Comparison of ENCODE assay signal across 9 cellular contexts in genomic region chr16:83878838-83879237, GRCh38. TPM values are rescaled to one million over a fixed set of nuclear protein-coding genes. Genes with fewer than 3 reads are reported as not detected.
DNase-seq lines count a peak whose midpoint lies in the region; ATAC-seq, FAIRE-seq and TF ChIP-seq lines count a peak whose summit lies in the region.
"Had no signal": no experiment of that assay in that cellular context is flagged by ENCODE, and none has a peak within 500 bp of the region (broad histone marks: within the 10 kb centered on the region; RNA-seq: fewer than 3 reads in every experiment).

No MANE protein-coding gene starts in this region.

- CTCF ChIA-PET in HepG2 (lab: Yijun Ruan, JAX; ENCODE audit: low intra/inter-chr PET ratio, low total read pairs), result interaction anchor here (3.9 kb wide), 1 partner anchor 53 kb away, joined by 40 read pairs; no protein-coding TSS in a partner anchor

- no peak for TF ChIP-seq EP300 in HepG2 (IDR thresholded peaks at IDR 0.05; ENCODE audit: low read depth in 2 of 2, low read length in 2 of 2)
- TF ChIP-seq EP300 in HepG2 (CRISPR knock-in tag; IDR thresholded peaks at IDR 0.05; ENCODE audit: borderline replicate concordance), result no peak

- peak; percentile 71 for TF ChIP-seq RAD21 in HepG2 (CRISPR knock-in tag; IDR thresholded peaks at IDR 0.05)

- no peak overlapping the region for H3K4me2 ChIP-seq in HepG2 (ENCODE audit: low read depth, low read length)

- H3K36me3 Mint-ChIP-seq in activated T-helper 2 cell treated with anti-CD3 and anti-CD28 coated beads, Interferon-gamma antibody, Interleukin-2, Interleukin-4, amounts not matched to agents 10 μg/mL and 5 μg/mL and 100 μg/mL, durations not matched to agents 14 hours and 24 hours and 36 hours (ENCODE audit: low read depth), result no peaks in the 10 kb centered on the region

- FAIRE-seq in HepG2 (lab: Jason Lieb, UNC), result peak; percentile 55

- ATAC-seq in HepG2, result no peak
- ATAC-seq in HG02678 (IDR thresholded peaks at IDR 0.05; ENCODE audit: unreplicated experiment), result no peak

- H3K4me3 ChIP-seq in AG10803 (ENCODE audit: low read length), result no peak overlapping the region
- no peak overlapping the region for H3K4me3 ChIP-seq in HepG2 (replicated peaks in 1 of 3; ENCODE audit: insufficient read depth in 1 of 3, low read depth in 2 of 3, low read length in 3 of 3)

- no peaks in the 10 kb centered on the region for H4K20me1 ChIP-seq in HepG2 (ENCODE audit: insufficient read depth, low read length)

- intact Hi-C loops in HepG2 (cut with micrococcal nuclease; ENCODE audit: unreplicated experiment), result loop anchor here (1.0 kb wide), 1 partner anchor 53 kb away; no protein-coding TSS in a partner anchor
- intact Hi-C loops in activated T-helper 2 cell treated with anti-CD3 and anti-CD28 coated beads, Interferon-gamma antibody, Interleukin-2, Interleukin-4, amounts not matched to agents 10 μg/mL and 5 μg/mL and 100 μg/mL, durations not matched to agents 14 hours and 24 hours and 36 hours (cut with micrococcal nuclease), result no loop called here

- peak; percentile 73 for TF ChIP-seq CTCF in AG10803 (conservative IDR thresholded peaks at IDR 0.05; ENCODE audit: low read length)
- TF ChIP-seq CTCF in HepG2 (CRISPR knock-in tag; IDR thresholded peaks at IDR 0.05), result peak; percentile 56

- H3K27ac Mint-ChIP-seq in activated T-helper 2 cell treated with anti-CD3 and anti-CD28 coated beads, Interferon-gamma antibody, Interleukin-2, Interleukin-4, amounts not matched to agents 10 μg/mL and 5 μg/mL and 100 μg/mL, durations not matched to agents 14 hours and 24 hours and 36 hours, result no peak overlapping the region
- H3K27ac Mint-ChIP-seq: dendritic cell treated with granulocyte-macrophage colony-stimulating factor and Interleukin-4, amounts not matched to agents 40 ng/mL and 50 ng/mL, for 4 days had no signal

- H3K27me3 ChIP-seq in HepG2 (ENCODE audit: control insufficient read depth in 1 of 2, insufficient read depth in 2 of 2, low read length in 2 of 2), result peaks cover 0 to 42% of the 10 kb centered on the region in 2 experiments; a peak in 3 of 5 replicates

- H3K27ac ChIP-seq in HepG2 (ENCODE audit: extremely low read length, insufficient read depth, low read length), result no peak overlapping the region

- H3K9me3 ChIP-seq in HepG2 (ENCODE audit: low read length), result no peaks in the 10 kb centered on the region

- H2AFZ ChIP-seq in HepG2 (ENCODE audit: low read length), result no peak overlapping the region

- H3K4me1 ChIP-seq in HepG2 (ENCODE audit: insufficient read depth, low read length), result no peaks in the 10 kb centered on the region

- no peak overlapping the region for H3K4me3 Mint-ChIP-seq in activated T-helper 2 cell treated with anti-CD3 and anti-CD28 coated beads, Interferon-gamma antibody, Interleukin-2, Interleukin-4, amounts not matched to agents 10 μg/mL and 5 μg/mL and 100 μg/mL, durations not matched to agents 14 hours and 24 hours and 36 hours (ENCODE audit: low read depth)
- H3K4me3 Mint-ChIP-seq: dendritic cell treated with granulocyte-macrophage colony-stimulating factor and Interleukin-4, amounts not matched to agents 40 ng/mL and 50 ng/mL, for 4 days had no signal

- DNase-seq in AG10803 (ENCODE audit: low read depth) (peak; percentile 64), KBM-7 (peak; percentile 57), amniotic stem cell (lab: John Stamatoyannopoulos, UW) (peak; percentile 31), HepG2 (ENCODE audit: low spot score) (peak; percentile 59), NCI-H1436 (lab: John Stamatoyannopoulos, UW) (no peak)
- DNase-seq in activated CD4-positive, alpha-beta T cell treated with anti-CD3 and anti-CD28 coated beads, Interleukin-2, amount 50 U/mL, for 48 hours, result no peak
- no peak for DNase-seq in activated T-helper 2 cell treated with anti-CD3 and anti-CD28 coated beads, Interferon-gamma antibody, Interleukin-2, Interleukin-4, amounts not matched to agents 10 μg/mL and 5 μg/mL and 100 μg/mL, durations not matched to agents 14 hours and 24 hours and 36 hours (ENCODE audit: low spot score)

- H3K79me2 ChIP-seq in HepG2 (ENCODE audit: insufficient read depth, low read length), result no peaks in the 10 kb centered on the region

- in situ Hi-C loops in KBM-7 (cut with MboI; ENCODE audit: low pct_unique_long_range_greater_than_20kb, low sequenced_read_pairs) (no loop called here), HepG2 (cut with HindIII; ENCODE audit: extremely low pct_ligation_motif_present, low pct_unique_long_range_greater_than_20kb) (no loop called here)

- no TSS peak for BruUV-seq in HepG2 (replicated peaks; lab: Mats Ljungman, UMichigan)

- no peaks in the 10 kb centered on the region for H3K4me1 Mint-ChIP-seq in activated T-helper 2 cell treated with anti-CD3 and anti-CD28 coated beads, Interferon-gamma antibody, Interleukin-2, Interleukin-4, amounts not matched to agents 10 μg/mL and 5 μg/mL and 100 μg/mL, durations not matched to agents 14 hours and 24 hours and 36 hours (ENCODE audit: low read depth)

- no peaks in the 10 kb centered on the region for H3K9me3 Mint-ChIP-seq in activated T-helper 2 cell treated with anti-CD3 and anti-CD28 coated beads, Interferon-gamma antibody, Interleukin-2, Interleukin-4, amounts not matched to agents 10 μg/mL and 5 μg/mL and 100 μg/mL, durations not matched to agents 14 hours and 24 hours and 36 hours
- H3K9me3 Mint-ChIP-seq: dendritic cell treated with granulocyte-macrophage colony-stimulating factor and Interleukin-4, amounts not matched to agents 40 ng/mL and 50 ng/mL, for 4 days had no signal

- POLR2A ChIA-PET in HepG2 (lab: Yijun Ruan, JAX), result no interaction called here

- no peak overlapping the region for H3K9ac ChIP-seq in HepG2 (ENCODE audit: insufficient read depth, low read depth, low read length)

- peaks cover 13% of the 10 kb centered on the region for H3K27me3 Mint-ChIP-seq in activated T-helper 2 cell treated with anti-CD3 and anti-CD28 coated beads, Interferon-gamma antibody, Interleukin-2, Interleukin-4, amounts not matched to agents 10 μg/mL and 5 μg/mL and 100 μg/mL, durations not matched to agents 14 hours and 24 hours and 36 hours (ENCODE audit: low read depth)

- WGBS in HepG2 (ENCODE audit: low lambda C conversion rate), result 2% methylated on average over 6 of the region's 6 CpGs

- no peak for TF ChIP-seq POLR2A in HepG2 (IDR thresholded peaks at IDR 0.05; ENCODE audit: insufficient read depth in 1 of 2, low read depth in 2 of 2, low read length in 2 of 2)

- H3K36me3 ChIP-seq in HepG2 (replicated peaks in 1 of 2; ENCODE audit: control insufficient read depth in 1 of 2, insufficient read depth in 2 of 2, low read length in 2 of 2), result no peaks in the 10 kb centered on the region

TF ChIP-seq in HepG2, 621 proteins besides CTCF, POLR2A, EP300 and RAD21 (continues in another document):
- 0 out of 2 replicates have a peak, but pooled peaks have one; percentile 31 for TF ChIP-seq ELF3 (CRISPR knock-in tag; IDR thresholded peaks at IDR 0.05)
- TF ChIP-seq SMC3 (IDR thresholded peaks at IDR 0.05; ENCODE audit: low read length), result peak; percentile 76
- TF ChIP-seq PHF8 (CRISPR knock-in tag; IDR thresholded peaks at IDR 0.05), result no peak
- no peak for TF ChIP-seq ZNF737 (CRISPR knock-in tag; IDR thresholded peaks at IDR 0.05; ENCODE audit: borderline replicate concordance)
- TF ChIP-seq KLF6 (CRISPR knock-in tag; IDR thresholded peaks at IDR 0.05), result no peak
- no peak for TF ChIP-seq ZNF670 (CRISPR knock-in tag; IDR thresholded peaks at IDR 0.05; ENCODE audit: borderline replicate concordance)
- TF ChIP-seq, protein P1, sequence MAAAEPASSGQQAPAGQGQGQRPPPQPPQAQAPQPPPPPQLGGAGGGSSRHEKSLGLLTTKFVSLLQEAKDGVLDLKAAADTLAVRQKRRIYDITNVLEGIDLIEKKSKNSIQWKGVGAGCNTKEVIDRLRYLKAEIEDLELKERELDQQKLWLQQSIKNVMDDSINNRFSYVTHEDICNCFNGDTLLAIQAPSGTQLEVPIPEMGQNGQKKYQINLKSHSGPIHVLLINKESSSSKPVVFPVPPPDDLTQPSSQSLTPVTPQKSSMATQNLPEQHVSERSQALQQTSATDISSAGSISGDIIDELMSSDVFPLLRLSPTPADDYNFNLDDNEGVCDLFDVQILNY (CRISPR knock-in tag; conservative IDR thresholded peaks at IDR 0.05), result no peak
- TF ChIP-seq ZFP36 (IDR thresholded peaks at IDR 0.05; ENCODE audit: borderline replicate concordance, low read depth, low read length, partially characterized antibody), result peak; percentile 31

RNA-seq across cellular contexts. Expression of gene MLYCD, which starts 20.1 kb away (rescaled TPM):
- total RNA-seq in HepG2 (2016; rRNA removed; fragmentation: Illumina TruSeq; extraction: Trizol), result 2.8 and 4.0 TPM in 2 replicates
- 0.79 and 0.91 TPM in 2 replicates for total RNA-seq in HepG2 (2016; cell fraction: cytosol; rRNA removed; fragmentation: Illumina TruSeq; extraction: Trizol; ENCODE audit: low read depth)
- total RNA-seq in HepG2 (2016; cell fraction: insoluble cytoplasmic fraction; rRNA removed; fragmentation: Illumina TruSeq; extraction: Trizol), result 2.6 and 3.4 TPM in 2 replicates
- 1.7 and 1.9 TPM in 2 replicates for total RNA-seq in HepG2 (2016; cell fraction: membrane; rRNA removed; fragmentation: Illumina TruSeq; extraction: Trizol)
- 3.8 and 4.8 TPM in 2 replicates for total RNA-seq in HepG2 (2016; cell fraction: nucleus; rRNA removed; fragmentation: Illumina TruSeq; extraction: Trizol)
- 1.8 and 2.0 TPM in 2 replicates for polyA plus RNA-seq in HepG2 (2011; rRNA removed)
- polyA plus RNA-seq in HepG2 (2011; cell fraction: cytosol; rRNA removed), result 1.4 and 1.5 TPM in 2 replicates
- 5.0 and 5.9 TPM in 2 replicates for polyA plus RNA-seq in HepG2 (2011; cell fraction: nucleus; rRNA removed)
- polyA plus RNA-seq in HepG2 (2012), result 1.5 and 2.0 TPM in 2 replicates
- polyA plus RNA-seq in HepG2 (2016; cell fraction: cytosol; fragmentation: Illumina TruSeq; extraction: Trizol; ENCODE audit: low read depth), result 0.28 and 0.36 TPM in 2 replicates
- 3.1 and 3.6 TPM in 2 replicates for polyA plus RNA-seq in HepG2 (2016; cell fraction: insoluble cytoplasmic fraction; fragmentation: Illumina TruSeq; extraction: Trizol; ENCODE audit: low read depth)
- 0.69 and 0.76 TPM in 2 replicates for polyA plus RNA-seq in HepG2 (2016; cell fraction: membrane; fragmentation: Illumina TruSeq; extraction: Trizol; ENCODE audit: low read depth)
- 4.2 and 4.4 TPM in 2 replicates for polyA plus RNA-seq in HepG2 (2016; cell fraction: nucleus; fragmentation: Illumina TruSeq; extraction: Trizol; ENCODE audit: insufficient read depth, low read depth)
- polyA minus RNA-seq in HepG2 (2011; rRNA and poly(A)+ RNA removed; ENCODE audit: low replicate concordance), result 1.8 and 5.1 TPM in 2 replicates
- polyA minus RNA-seq in HepG2 (2011; cell fraction: cytosol; rRNA and poly(A)+ RNA removed), result 0.79 and 1.4 TPM in 2 replicates
- polyA minus RNA-seq in HepG2 (2011; cell fraction: nucleus; rRNA and poly(A)+ RNA removed), result 8.5 and 8.8 TPM in 2 replicates
- 6.1 TPM in 2 replicates for total RNA-seq in activated T-helper 2 cell treated with anti-CD3 and anti-CD28 coated beads, Interferon-gamma antibody, Interleukin-2, Interleukin-4, amounts not matched to agents 10 μg/mL and 5 μg/mL and 100 μg/mL, durations not matched to agents 14 hours and 24 hours and 36 hours

Comparison
In these comparisons a context has a peak if more than half of its experiments do, and no peak if none do; other contexts are left out.
1. DNase-seq: peak in AG10803 (single experiment), KBM-7 (single experiment), amniotic stem cell (single experiment) and HepG2 (single experiment); none in activated CD4-positive, alpha-beta T cell treated with anti-CD3 and anti-CD28 coated beads, Interleukin-2, amount 50 U/mL, for 48 hours (0 of 2), activated T-helper 2 cell treated with anti-CD3 and anti-CD28 coated beads, Interferon-gamma antibody, Interleukin-2, Interleukin-4, amounts not matched to agents 10 μg/mL and 5 μg/mL and 100 μg/mL, durations not matched to agents 14 hours and 24 hours and 36 hours (single experiment) and NCI-H1436 (single experiment).